ENCODE assay signal across 2 cellular contexts in the genomic region with DNA sequence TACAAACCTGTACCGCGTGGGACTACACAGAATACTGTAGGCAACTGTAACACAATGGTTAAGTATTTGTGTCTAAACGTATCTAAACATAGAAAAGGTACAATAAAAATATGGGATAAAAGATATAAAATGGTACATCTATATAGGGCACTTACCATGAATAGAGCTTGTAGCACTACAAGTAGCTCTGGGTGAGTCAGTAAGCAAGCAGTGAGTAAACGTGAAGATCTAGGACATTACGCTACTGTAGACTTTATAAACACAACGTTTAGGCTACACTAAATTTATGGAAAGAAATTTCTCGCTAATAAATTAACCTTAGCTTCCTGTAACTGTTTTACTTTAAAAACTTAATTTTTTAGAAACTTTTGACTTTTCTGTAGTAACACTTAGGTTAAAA.
TF ChIP-seq lines count a peak whose summit lies in the region.

No MANE protein-coding gene starts in this region.

TF ChIP-seq in A549, 52 proteins besides CTCF, POLR2A, EP300 and RAD21:
- TF ChIP-seq HOXB5 (CRISPR knock-in tag; IDR thresholded peaks at IDR 0.05) (no peak), TP53 (CRISPR knock-in tag; IDR thresholded peaks at IDR 0.05) (no peak), ZC3H11A (IDR thresholded peaks at IDR 0.05) (no peak), HDAC2 (IDR thresholded peaks at IDR 0.05) (no peak), SMC3 (IDR thresholded peaks at IDR 0.05) (no peak)
- TF ChIP-seq, protein P1, sequence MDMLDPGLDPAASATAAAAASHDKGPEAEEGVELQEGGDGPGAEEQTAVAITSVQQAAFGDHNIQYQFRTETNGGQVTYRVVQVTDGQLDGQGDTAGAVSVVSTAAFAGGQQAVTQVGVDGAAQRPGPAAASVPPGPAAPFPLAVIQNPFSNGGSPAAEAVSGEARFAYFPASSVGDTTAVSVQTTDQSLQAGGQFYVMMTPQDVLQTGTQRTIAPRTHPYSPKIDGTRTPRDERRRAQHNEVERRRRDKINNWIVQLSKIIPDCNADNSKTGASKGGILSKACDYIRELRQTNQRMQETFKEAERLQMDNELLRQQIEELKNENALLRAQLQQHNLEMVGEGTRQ (IDR thresholded peaks at IDR 0.05): no peak
- TF ChIP-seq, protein P2, sequence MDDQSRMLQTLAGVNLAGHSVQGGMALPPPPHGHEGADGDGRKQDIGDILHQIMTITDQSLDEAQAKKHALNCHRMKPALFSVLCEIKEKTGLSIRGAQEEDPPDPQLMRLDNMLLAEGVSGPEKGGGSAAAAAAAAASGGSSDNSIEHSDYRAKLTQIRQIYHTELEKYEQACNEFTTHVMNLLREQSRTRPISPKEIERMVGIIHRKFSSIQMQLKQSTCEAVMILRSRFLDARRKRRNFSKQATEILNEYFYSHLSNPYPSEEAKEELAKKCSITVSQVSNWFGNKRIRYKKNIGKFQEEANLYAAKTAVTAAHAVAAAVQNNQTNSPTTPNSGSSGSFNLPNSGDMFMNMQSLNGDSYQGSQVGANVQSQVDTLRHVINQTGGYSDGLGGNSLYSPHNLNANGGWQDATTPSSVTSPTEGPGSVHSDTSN (IDR thresholded peaks at IDR 0.05): no peak

TF ChIP-seq in K562, 482 proteins besides CTCF, POLR2A, EP300 and RAD21:
- TF ChIP-seq MXD1 (CRISPR knock-in tag; IDR thresholded peaks at IDR 0.05; ENCODE audit: borderline replicate concordance, poor library complexity, severe bottlenecking): no peak
- TF ChIP-seq CHD4 (IDR thresholded peaks at IDR 0.05; ENCODE audit: insufficient read depth, insufficient replicate concordance, low read depth, low read length, poor library complexity, severe bottlenecking): no peak
- TF ChIP-seq SNIP1 (IDR thresholded peaks at IDR 0.05; ENCODE audit: low read depth): no peak
- TF ChIP-seq SMARCA4 (IDR thresholded peaks at IDR 0.05): no peak
- TF ChIP-seq, protein P3, sequence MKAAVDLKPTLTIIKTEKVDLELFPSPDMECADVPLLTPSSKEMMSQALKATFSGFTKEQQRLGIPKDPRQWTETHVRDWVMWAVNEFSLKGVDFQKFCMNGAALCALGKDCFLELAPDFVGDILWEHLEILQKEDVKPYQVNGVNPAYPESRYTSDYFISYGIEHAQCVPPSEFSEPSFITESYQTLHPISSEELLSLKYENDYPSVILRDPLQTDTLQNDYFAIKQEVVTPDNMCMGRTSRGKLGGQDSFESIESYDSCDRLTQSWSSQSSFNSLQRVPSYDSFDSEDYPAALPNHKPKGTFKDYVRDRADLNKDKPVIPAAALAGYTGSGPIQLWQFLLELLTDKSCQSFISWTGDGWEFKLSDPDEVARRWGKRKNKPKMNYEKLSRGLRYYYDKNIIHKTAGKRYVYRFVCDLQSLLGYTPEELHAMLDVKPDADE (conservative IDR thresholded peaks at IDR 0.05; ENCODE audit: control insufficient read depth, low read depth, low read length): no peak
- no peak for TF ChIP-seq NCOR1 (IDR thresholded peaks at IDR 0.05)
- TF ChIP-seq ZNF668 (CRISPR knock-in tag; IDR thresholded peaks at IDR 0.05): no peak
- no peak for TF ChIP-seq HOXB6 (CRISPR knock-in tag; IDR thresholded peaks at IDR 0.05; ENCODE audit: borderline replicate concordance)
- TF ChIP-seq SAP30 (IDR thresholded peaks at IDR 0.05; ENCODE audit: borderline replicate concordance, insufficient read depth, low read depth, low read length, poor library complexity, severe bottlenecking): no peak
